Comparison of ENCODE assay signal across 11 cellular contexts in the genomic region with DNA sequence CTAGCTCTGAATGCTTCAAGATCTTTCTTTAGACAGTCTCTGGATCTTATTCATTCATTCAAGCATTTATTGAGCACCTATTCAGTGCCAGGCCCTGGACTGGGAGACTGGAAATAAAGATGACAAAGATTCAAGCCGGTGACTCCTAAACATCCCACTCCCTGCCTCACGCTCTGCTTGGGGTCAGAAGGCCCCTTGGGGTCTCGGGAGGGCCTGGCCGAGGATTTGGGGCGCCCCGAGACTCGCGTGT. TPM values are rescaled to one million over a fixed set of nuclear protein-coding genes. Genes with fewer than 3 reads are reported as not detected.
A peak's percentile ranks its signal among the peaks of the same experiment; 100 is the strongest.
DNase-seq lines count a peak whose midpoint lies in the region; ATAC-seq and TF ChIP-seq lines count a peak whose summit lies in the region.
"Had no signal": no experiment of that assay in that cellular context is flagged by ENCODE, and none has a peak within 500 bp of the region (broad histone marks: within the 10 kb centered on the region; RNA-seq: fewer than 3 reads in every experiment).

No MANE protein-coding gene starts in this region.

- H4K20me1 ChIP-seq in GM23248 (ENCODE audit: insufficient read depth) (no peaks in the 10 kb centered on the region), SU-DHL-6 (ENCODE audit: low read depth, low read length) (no peaks in the 10 kb centered on the region), hepatocyte (ENCODE audit: insufficient read depth, poor library complexity, severe bottlenecking) (no peaks in the 10 kb centered on the region)

- peaks cover 39% of the 10 kb centered on the region for H3K27me3 ChIP-seq in GM23248 (replicated peaks; ENCODE audit: insufficient read depth)
- no peaks in the 10 kb centered on the region for H3K27me3 ChIP-seq in SU-DHL-6 (ENCODE audit: low read length)
- H3K27me3 ChIP-seq in hepatocyte: peaks cover 77% of the 10 kb centered on the region

- no peak for TF ChIP-seq CTCF in SU-DHL-6 (IDR thresholded peaks at IDR 0.05; ENCODE audit: insufficient read depth, low read length, poor library complexity, severe bottlenecking)
- TF ChIP-seq CTCF in hepatocyte (IDR thresholded peaks at IDR 0.05; ENCODE audit: poor library complexity): no peak

- DNase-seq in GM23248: no peak
- DNase-seq in hepatocyte (ENCODE audit: low spot score): no peak
- no peak for DNase-seq in skeletal muscle cell (ENCODE audit: low read depth)
- DNase-seq in substantia nigra (lab: John Stamatoyannopoulos, UW): no peak
- DNase-seq in NCI-H1092 (lab: John Stamatoyannopoulos, UW): no peak
- no peak for DNase-seq in stimulated activated CD4-positive, alpha-beta T cell treated with anti-CD3 and anti-CD28 coated beads, Interleukin-4, amount 100 ng/mL, for 1 hour
- DNase-seq: activated CD8-positive, alpha-beta memory T cell treated with anti-CD3 and anti-CD28 coated beads, Interleukin-2, amount 50 U/mL, for 48 hours; NK-92 treated with Interleukin-12 subunit alpha and Interleukin-12 subunit beta, amount 100 ng/mL, for 24 hours had no signal

- ATAC-seq in HG03039 (IDR thresholded peaks at IDR 0.05; ENCODE audit: unreplicated experiment): no peak

- H3K9ac ChIP-seq in GM23248 (no peak overlapping the region; the same call in 1 of the 2 replicates), SU-DHL-6 (ENCODE audit: low read length) (peak overlapping the region; percentile 98)
- H3K9ac ChIP-seq: KMS-11 had no signal

- no peaks in the 10 kb centered on the region for H3K9me2 ChIP-seq in GM23248 (ENCODE audit: insufficient read depth)
- no peaks in the 10 kb centered on the region for H3K9me2 ChIP-seq in SU-DHL-6 (replicated peaks; ENCODE audit: insufficient read depth, low read length)
- no peaks in the 10 kb centered on the region for H3K9me2 ChIP-seq in hepatocyte (replicated peaks; ENCODE audit: insufficient read depth)

- 1% methylated on average over 7 to 8 of the region's 8 CpGs for WGBS in GM23248 (ENCODE audit: low coverage in 1 of 2, low lambda C conversion rate in 2 of 2, missing lambda C conversion rate in 2 of 2), 2 experiments
- WGBS in hepatocyte (ENCODE audit: low lambda C conversion rate, missing lambda C conversion rate): 22% methylated on average over 8 of the region's 8 CpGs

- H3K79me2 ChIP-seq in GM23248 (ENCODE audit: insufficient read depth): no peaks in the 10 kb centered on the region
- H3K79me2 ChIP-seq in SU-DHL-6 (ENCODE audit: insufficient read depth, low read length): peaks cover 71% of the 10 kb centered on the region
- H3K79me2 ChIP-seq in hepatocyte: no peaks in the 10 kb centered on the region

- H3K4me2 ChIP-seq in GM23248 (ENCODE audit: unreplicated experiment) (no peak overlapping the region), SU-DHL-6 (ENCODE audit: low read depth, low read length, poor library complexity, severe bottlenecking) (peak overlapping the region; percentile 99), hepatocyte (peak overlapping the region; percentile 93)
- H3K4me2 ChIP-seq: KMS-11 had no signal

- H3K27ac ChIP-seq in GM23248 (no peak overlapping the region), SU-DHL-6 (ENCODE audit: low read depth, low read length) (peak overlapping the region; percentile 99), hepatocyte (no peak overlapping the region), substantia nigra (ENCODE audit: low read depth, low read length, poor library complexity, severe bottlenecking) (no peak overlapping the region)
- H3K27ac ChIP-seq: KMS-11 had no signal

- H3K4me1 ChIP-seq in GM23248 (ENCODE audit: insufficient read depth): no peaks in the 10 kb centered on the region
- no peaks in the 10 kb centered on the region for H3K4me1 ChIP-seq in hepatocyte (ENCODE audit: insufficient read depth)

- H2AFZ ChIP-seq in GM23248 (no peak overlapping the region), SU-DHL-6 (ENCODE audit: low read depth, low read length, severe bottlenecking) (no peak overlapping the region), hepatocyte (peak overlapping the region; percentile 49)

- in situ Hi-C loops in GM23248 (cut with MboI): no loop called here

- H3K4me3 ChIP-seq in GM23248 (peak overlapping the region; percentile 46; the same call in 1 of the 2 replicates), SU-DHL-6 (ENCODE audit: insufficient read depth, low read length, poor library complexity, severe bottlenecking) (peak overlapping the region; percentile 93), hepatocyte (no peak overlapping the region), skeletal muscle cell (ENCODE audit: low read depth, low read length) (peak overlapping the region; percentile 39)

- H3F3A ChIP-seq in GM23248 (ENCODE audit: insufficient read depth) (no peaks in the 10 kb centered on the region), SU-DHL-6 (ENCODE audit: insufficient read depth) (peaks cover 70% of the 10 kb centered on the region)

- H3K36me3 ChIP-seq in GM23248 (ENCODE audit: low read depth) (no peaks in the 10 kb centered on the region), SU-DHL-6 (ENCODE audit: low read length) (peaks cover 27% of the 10 kb centered on the region), hepatocyte (replicated peaks; ENCODE audit: insufficient read depth, low read depth) (no peaks in the 10 kb centered on the region)

- no peaks in the 10 kb centered on the region for H3K9me3 ChIP-seq in GM23248 (ENCODE audit: low read depth)
- H3K9me3 ChIP-seq in SU-DHL-6 (ENCODE audit: insufficient read depth, low read length): no peaks in the 10 kb centered on the region
- H3K9me3 ChIP-seq in hepatocyte (ENCODE audit: low read depth): no peaks in the 10 kb centered on the region

RNA-seq across cellular contexts. Expression of a gene that starts 0.2 kb away (rescaled TPM):
- total RNA-seq in GM23248 (2014; rRNA removed; shearing (Covaris generic)): not detected in 2 replicates
- polyA plus RNA-seq in GM23248 (2016; fragmentation: Nextera tagmentation; extraction: Ambion mirVana) (not detected in 2 replicates), hepatocyte (0.89 and 2.3 TPM in 2 replicates)
- 0.47 and 1.0 TPM in 2 replicates for total RNA-seq in hepatocyte
